Comparison of ENCODE assay signal across 1 cellular context in the genomic region with DNA sequence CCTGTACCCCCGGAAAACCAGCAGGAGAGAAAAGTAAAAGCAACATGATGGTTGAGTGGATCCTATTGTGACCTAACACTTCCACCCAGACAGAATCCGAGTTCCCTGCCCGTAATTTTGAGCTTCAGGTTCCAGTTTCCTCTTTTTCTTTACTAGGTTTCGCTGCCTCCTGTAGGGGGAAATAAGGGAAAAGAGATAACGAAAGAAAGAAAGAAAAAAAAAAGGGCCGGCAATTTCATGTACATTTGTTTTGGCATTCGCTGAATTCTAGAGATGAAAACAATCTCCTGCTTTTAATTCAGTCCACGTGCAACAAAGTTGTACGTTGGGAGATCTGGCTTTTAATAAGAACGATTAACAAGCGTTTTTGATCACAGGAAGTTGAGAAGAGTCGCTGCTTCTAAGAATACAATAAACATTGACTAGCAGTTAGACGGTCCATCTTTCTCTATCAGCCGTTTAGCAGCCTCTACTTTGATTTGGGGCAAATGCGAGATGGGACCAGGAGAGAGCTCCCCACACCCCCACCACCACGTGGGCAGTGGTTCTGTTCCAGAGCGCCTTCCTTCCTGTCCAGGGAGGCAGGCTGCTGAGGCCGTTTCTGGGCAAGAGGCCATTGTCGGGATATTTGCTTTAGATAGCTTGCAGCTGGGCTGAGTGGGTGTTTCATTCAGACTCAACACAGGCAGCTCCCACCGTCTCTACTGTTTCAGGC.
TF ChIP-seq lines count a peak whose summit lies in the region.

No MANE protein-coding gene starts in this region.

TF ChIP-seq in K562, 482 proteins besides CTCF, POLR2A, EP300 and RAD21 (continued from another document and continues in another):
- TF ChIP-seq, protein P1, sequence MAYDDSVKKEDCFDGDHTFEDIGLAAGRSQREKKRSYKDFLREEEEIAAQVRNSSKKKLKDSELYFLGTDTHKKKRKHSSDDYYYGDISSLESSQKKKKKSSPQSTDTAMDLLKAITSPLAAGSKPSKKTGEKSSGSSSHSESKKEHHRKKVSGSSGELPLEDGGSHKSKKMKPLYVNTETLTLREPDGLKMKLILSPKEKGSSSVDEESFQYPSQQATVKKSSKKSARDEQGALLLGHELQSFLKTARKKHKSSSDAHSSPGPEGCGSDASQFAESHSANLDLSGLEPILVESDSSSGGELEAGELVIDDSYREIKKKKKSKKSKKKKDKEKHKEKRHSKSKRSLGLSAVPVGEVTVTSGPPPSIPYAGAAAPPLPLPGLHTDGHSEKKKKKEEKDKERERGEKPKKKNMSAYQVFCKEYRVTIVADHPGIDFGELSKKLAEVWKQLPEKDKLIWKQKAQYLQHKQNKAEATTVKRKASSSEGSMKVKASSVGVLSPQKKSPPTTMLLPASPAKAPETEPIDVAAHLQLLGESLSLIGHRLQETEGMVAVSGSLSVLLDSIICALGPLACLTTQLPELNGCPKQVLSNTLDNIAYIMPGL (CRISPR knock-in tag; IDR thresholded peaks at IDR 0.05), result no peak
- TF ChIP-seq, protein P2, sequence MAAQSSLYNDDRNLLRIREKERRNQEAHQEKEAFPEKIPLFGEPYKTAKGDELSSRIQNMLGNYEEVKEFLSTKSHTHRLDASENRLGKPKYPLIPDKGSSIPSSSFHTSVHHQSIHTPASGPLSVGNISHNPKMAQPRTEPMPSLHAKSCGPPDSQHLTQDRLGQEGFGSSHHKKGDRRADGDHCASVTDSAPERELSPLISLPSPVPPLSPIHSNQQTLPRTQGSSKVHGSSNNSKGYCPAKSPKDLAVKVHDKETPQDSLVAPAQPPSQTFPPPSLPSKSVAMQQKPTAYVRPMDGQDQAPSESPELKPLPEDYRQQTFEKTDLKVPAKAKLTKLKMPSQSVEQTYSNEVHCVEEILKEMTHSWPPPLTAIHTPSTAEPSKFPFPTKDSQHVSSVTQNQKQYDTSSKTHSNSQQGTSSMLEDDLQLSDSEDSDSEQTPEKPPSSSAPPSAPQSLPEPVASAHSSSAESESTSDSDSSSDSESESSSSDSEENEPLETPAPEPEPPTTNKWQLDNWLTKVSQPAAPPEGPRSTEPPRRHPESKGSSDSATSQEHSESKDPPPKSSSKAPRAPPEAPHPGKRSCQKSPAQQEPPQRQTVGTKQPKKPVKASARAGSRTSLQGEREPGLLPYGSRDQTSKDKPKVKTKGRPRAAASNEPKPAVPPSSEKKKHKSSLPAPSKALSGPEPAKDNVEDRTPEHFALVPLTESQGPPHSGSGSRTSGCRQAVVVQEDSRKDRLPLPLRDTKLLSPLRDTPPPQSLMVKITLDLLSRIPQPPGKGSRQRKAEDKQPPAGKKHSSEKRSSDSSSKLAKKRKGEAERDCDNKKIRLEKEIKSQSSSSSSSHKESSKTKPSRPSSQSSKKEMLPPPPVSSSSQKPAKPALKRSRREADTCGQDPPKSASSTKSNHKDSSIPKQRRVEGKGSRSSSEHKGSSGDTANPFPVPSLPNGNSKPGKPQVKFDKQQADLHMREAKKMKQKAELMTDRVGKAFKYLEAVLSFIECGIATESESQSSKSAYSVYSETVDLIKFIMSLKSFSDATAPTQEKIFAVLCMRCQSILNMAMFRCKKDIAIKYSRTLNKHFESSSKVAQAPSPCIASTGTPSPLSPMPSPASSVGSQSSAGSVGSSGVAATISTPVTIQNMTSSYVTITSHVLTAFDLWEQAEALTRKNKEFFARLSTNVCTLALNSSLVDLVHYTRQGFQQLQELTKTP (IDR thresholded peaks at IDR 0.05; ENCODE audit: low read depth in 1 of 2, partially characterized antibody in 2 of 2), result peak in 1 of 2 experiments; percentile 21
- TF ChIP-seq FOXJ3 (CRISPR knock-in tag; IDR thresholded peaks at IDR 0.05) (no peak), ETV1 (tag; conservative IDR thresholded peaks at IDR 0.05; ENCODE audit: low read depth) (peak; percentile 64), HNRNPL (IDR thresholded peaks at IDR 0.05; ENCODE audit: low read depth, low read length) (no peak), FUS (optimal IDR thresholded peaks at IDR 0.05; ENCODE audit: low read depth, low read length) (no peak), TCF7 (IDR thresholded peaks at IDR 0.05; ENCODE audit: borderline replicate concordance) (no peak), HNRNPH1 (optimal IDR thresholded peaks at IDR 0.05; ENCODE audit: low read depth, low read length) (no peak), TARDBP (IDR thresholded peaks at IDR 0.05) (no peak), NCOA2 (IDR thresholded peaks at IDR 0.05; ENCODE audit: partially characterized antibody in 2 of 2) (no peak), ZNF696 (CRISPR knock-in tag; conservative IDR thresholded peaks at IDR 0.05) (no peak), ZFPM2 (CRISPR knock-in tag; IDR thresholded peaks at IDR 0.05) (no peak; the same call in 1 of the 2 replicates), BHLHE40 (IDR thresholded peaks at IDR 0.05; ENCODE audit: low read length) (no peak; the same call in 1 of the 2 replicates), MCM2 (IDR thresholded peaks at IDR 0.05; ENCODE audit: low read depth) (no peak), ZNF551 (CRISPR knock-in tag; IDR thresholded peaks at IDR 0.05) (no peak), ZNF146 (CRISPR knock-in tag; IDR thresholded peaks at IDR 0.05; ENCODE audit: unreplicated experiment) (no peak), HNRNPK (IDR thresholded peaks at IDR 0.05; ENCODE audit: low read depth, low read length, poor library complexity, severe bottlenecking) (no peak), ZKSCAN1 (IDR thresholded peaks at IDR 0.05; ENCODE audit: low read depth, low read length) (no peak), RCOR1 (IDR thresholded peaks at IDR 0.05; ENCODE audit: borderline replicate concordance in 1 of 2, low read depth in 2 of 2, low read length in 2 of 2) (peak in 1 of 2 experiments; percentile 40; a peak in 2 of 4 replicates), HLTF (IDR thresholded peaks at IDR 0.05) (no peak), PHF8 (IDR thresholded peaks at IDR 0.05; ENCODE audit: borderline replicate concordance, low read length) (peak; percentile 39; the same call in 1 of the 2 replicates), DIDO1 (tag; IDR thresholded peaks at IDR 0.05; ENCODE audit: low read depth) (no peak), CREBBP (IDR thresholded peaks at IDR 0.05; ENCODE audit: low read depth, low read length) (no peak), SAP30 (IDR thresholded peaks at IDR 0.05; ENCODE audit: borderline replicate concordance, insufficient read depth, low read depth, low read length, poor library complexity, severe bottlenecking) (peak; percentile 61), GATAD2A (IDR thresholded peaks at IDR 0.05) (0 out of 2 replicates have a peak, but pooled peaks have one; percentile 5), ZBTB8A (IDR thresholded peaks at IDR 0.05; ENCODE audit: partially characterized antibody) (no peak), ZNF324 (CRISPR knock-in tag; IDR thresholded peaks at IDR 0.05) (no peak), PHB2 (IDR thresholded peaks at IDR 0.05; ENCODE audit: low read depth) (no peak), CHD4 (IDR thresholded peaks at IDR 0.05; ENCODE audit: insufficient read depth, insufficient replicate concordance, low read depth, low read length, poor library complexity, severe bottlenecking) (peak; percentile 8), RBBP5 (IDR thresholded peaks at IDR 0.05; ENCODE audit: borderline replicate concordance, insufficient read depth, low read length, poor library complexity, severe bottlenecking) (peak; percentile 69), JUN (IDR thresholded peaks at IDR 0.05; ENCODE audit: borderline replicate concordance, low read depth, low read length) (0 out of 2 replicates have a peak, but pooled peaks have one; percentile 2), JUN (CRISPR knock-in tag; IDR thresholded peaks at IDR 0.05; ENCODE audit: borderline replicate concordance) (no peak)
- TF ChIP-seq, protein P3, sequence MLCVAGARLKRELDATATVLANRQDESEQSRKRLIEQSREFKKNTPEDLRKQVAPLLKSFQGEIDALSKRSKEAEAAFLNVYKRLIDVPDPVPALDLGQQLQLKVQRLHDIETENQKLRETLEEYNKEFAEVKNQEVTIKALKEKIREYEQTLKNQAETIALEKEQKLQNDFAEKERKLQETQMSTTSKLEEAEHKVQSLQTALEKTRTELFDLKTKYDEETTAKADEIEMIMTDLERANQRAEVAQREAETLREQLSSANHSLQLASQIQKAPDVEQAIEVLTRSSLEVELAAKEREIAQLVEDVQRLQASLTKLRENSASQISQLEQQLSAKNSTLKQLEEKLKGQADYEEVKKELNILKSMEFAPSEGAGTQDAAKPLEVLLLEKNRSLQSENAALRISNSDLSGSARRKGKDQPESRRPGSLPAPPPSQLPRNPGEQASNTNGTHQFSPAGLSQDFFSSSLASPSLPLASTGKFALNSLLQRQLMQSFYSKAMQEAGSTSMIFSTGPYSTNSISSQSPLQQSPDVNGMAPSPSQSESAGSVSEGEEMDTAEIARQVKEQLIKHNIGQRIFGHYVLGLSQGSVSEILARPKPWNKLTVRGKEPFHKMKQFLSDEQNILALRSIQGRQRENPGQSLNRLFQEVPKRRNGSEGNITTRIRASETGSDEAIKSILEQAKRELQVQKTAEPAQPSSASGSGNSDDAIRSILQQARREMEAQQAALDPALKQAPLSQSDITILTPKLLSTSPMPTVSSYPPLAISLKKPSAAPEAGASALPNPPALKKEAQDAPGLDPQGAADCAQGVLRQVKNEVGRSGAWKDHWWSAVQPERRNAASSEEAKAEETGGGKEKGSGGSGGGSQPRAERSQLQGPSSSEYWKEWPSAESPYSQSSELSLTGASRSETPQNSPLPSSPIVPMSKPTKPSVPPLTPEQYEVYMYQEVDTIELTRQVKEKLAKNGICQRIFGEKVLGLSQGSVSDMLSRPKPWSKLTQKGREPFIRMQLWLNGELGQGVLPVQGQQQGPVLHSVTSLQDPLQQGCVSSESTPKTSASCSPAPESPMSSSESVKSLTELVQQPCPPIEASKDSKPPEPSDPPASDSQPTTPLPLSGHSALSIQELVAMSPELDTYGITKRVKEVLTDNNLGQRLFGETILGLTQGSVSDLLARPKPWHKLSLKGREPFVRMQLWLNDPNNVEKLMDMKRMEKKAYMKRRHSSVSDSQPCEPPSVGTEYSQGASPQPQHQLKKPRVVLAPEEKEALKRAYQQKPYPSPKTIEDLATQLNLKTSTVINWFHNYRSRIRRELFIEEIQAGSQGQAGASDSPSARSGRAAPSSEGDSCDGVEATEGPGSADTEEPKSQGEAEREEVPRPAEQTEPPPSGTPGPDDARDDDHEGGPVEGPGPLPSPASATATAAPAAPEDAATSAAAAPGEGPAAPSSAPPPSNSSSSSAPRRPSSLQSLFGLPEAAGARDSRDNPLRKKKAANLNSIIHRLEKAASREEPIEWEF (CRISPR knock-in tag; IDR thresholded peaks at IDR 0.05), result peak; percentile 90
- TF ChIP-seq, protein P4, sequence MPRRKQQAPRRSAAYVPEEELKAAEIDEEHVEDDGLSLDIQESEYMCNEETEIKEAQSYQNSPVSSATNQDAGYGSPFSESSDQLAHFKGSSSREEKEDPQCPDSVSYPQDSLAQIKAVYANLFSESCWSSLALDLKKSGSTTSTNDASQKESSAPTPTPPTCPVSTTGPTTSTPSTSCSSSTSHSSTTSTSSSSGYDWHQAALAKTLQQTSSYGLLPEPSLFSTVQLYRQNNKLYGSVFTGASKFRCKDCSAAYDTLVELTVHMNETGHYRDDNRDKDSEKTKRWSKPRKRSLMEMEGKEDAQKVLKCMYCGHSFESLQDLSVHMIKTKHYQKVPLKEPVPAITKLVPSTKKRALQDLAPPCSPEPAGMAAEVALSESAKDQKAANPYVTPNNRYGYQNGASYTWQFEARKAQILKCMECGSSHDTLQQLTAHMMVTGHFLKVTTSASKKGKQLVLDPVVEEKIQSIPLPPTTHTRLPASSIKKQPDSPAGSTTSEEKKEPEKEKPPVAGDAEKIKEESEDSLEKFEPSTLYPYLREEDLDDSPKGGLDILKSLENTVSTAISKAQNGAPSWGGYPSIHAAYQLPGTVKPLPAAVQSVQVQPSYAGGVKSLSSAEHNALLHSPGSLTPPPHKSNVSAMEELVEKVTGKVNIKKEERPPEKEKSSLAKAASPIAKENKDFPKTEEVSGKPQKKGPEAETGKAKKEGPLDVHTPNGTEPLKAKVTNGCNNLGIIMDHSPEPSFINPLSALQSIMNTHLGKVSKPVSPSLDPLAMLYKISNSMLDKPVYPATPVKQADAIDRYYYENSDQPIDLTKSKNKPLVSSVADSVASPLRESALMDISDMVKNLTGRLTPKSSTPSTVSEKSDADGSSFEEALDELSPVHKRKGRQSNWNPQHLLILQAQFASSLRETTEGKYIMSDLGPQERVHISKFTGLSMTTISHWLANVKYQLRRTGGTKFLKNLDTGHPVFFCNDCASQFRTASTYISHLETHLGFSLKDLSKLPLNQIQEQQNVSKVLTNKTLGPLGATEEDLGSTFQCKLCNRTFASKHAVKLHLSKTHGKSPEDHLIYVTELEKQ (CRISPR knock-in tag; IDR thresholded peaks at IDR 0.05), result no peak
- TF ChIP-seq, protein P5, sequence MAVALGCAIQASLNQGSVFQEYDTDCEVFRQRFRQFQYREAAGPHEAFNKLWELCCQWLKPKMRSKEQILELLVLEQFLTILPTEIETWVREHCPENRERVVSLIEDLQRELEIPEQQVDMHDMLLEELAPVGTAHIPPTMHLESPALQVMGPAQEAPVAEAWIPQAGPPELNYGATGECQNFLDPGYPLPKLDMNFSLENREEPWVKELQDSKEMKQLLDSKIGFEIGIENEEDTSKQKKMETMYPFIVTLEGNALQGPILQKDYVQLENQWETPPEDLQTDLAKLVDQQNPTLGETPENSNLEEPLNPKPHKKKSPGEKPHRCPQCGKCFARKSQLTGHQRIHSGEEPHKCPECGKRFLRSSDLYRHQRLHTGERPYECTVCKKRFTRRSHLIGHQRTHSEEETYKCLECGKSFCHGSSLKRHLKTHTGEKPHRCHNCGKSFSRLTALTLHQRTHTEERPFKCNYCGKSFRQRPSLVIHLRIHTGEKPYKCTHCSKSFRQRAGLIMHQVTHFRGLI (CRISPR knock-in tag; IDR thresholded peaks at IDR 0.05), result peak; percentile 7; the same call in 1 of the 2 replicates
- TF ChIP-seq, protein P6, sequence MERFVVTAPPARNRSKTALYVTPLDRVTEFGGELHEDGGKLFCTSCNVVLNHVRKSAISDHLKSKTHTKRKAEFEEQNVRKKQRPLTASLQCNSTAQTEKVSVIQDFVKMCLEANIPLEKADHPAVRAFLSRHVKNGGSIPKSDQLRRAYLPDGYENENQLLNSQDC (CRISPR knock-in tag; IDR thresholded peaks at IDR 0.05), result no peak
- TF ChIP-seq, protein P7, sequence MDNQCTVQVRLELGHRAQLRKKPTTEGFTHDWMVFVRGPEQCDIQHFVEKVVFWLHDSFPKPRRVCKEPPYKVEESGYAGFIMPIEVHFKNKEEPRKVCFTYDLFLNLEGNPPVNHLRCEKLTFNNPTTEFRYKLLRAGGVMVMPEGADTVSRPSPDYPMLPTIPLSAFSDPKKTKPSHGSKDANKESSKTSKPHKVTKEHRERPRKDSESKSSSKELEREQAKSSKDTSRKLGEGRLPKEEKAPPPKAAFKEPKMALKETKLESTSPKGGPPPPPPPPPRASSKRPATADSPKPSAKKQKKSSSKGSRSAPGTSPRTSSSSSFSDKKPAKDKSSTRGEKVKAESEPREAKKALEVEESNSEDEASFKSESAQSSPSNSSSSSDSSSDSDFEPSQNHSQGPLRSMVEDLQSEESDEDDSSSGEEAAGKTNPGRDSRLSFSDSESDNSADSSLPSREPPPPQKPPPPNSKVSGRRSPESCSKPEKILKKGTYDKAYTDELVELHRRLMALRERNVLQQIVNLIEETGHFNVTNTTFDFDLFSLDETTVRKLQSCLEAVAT (IDR thresholded peaks at IDR 0.05), result no peak
- TF ChIP-seq, protein P8, sequence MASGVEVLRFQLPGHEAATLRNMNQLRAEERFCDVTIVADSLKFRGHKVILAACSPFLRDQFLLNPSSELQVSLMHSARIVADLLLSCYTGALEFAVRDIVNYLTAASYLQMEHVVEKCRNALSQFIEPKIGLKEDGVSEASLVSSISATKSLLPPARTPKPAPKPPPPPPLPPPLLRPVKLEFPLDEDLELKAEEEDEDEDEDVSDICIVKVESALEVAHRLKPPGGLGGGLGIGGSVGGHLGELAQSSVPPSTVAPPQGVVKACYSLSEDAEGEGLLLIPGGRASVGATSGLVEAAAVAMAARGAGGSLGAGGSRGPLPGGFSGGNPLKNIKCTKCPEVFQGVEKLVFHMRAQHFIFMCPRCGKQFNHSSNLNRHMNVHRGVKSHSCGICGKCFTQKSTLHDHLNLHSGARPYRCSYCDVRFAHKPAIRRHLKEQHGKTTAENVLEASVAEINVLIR (CRISPR knock-in tag; IDR thresholded peaks at IDR 0.05), result no peak
